In genomic region chr19:50205681-50206138, GRCh38 we compare ENCODE assay signal across 13 cellular contexts. TPM values are rescaled to one million over a fixed set of nuclear protein-coding genes. Genes with fewer than 3 reads are reported as not detected.
DNase-seq lines count a peak whose midpoint lies in the region; ATAC-seq, FAIRE-seq and TF ChIP-seq lines count a peak whose summit lies in the region.
"Had no signal": no experiment of that assay in that cellular context is flagged by ENCODE, and none has a peak within 500 bp of the region (broad histone marks: within the 10 kb centered on the region; RNA-seq: fewer than 3 reads in every experiment).

No MANE protein-coding gene starts in this region.

- 39% methylated on average over 8 of the region's 12 CpGs for WGBS in smooth muscle cell (ENCODE audit: low lambda C conversion rate)

- H3K4me1 ChIP-seq in HUES6 (ENCODE audit: control insufficient read depth, insufficient read depth, low read length) = peaks cover 7% of the 10 kb centered on the region; the same call in 1 of the 2 replicates
- H3K4me1 ChIP-seq in NT2/D1 (ENCODE audit: insufficient read depth, insufficient read length) = peaks cover 6% of the 10 kb centered on the region
- H3K4me1 ChIP-seq in kidney (ENCODE audit: control insufficient read depth in 1 of 2, insufficient read depth in 1 of 2, low read depth in 1 of 2, low read length in 2 of 2) = peaks cover 0 to 9% of the 10 kb centered on the region in 2 donors
- H3K4me1 ChIP-seq in smooth muscle cell (ENCODE audit: low read depth) = peaks cover 4% of the 10 kb centered on the region

- DNase-seq in NT2/D1 (ENCODE audit: low read depth, low spot score) (no peak), kidney (peak; percentile 87), smooth muscle cell (lab: John Stamatoyannopoulos, UW; ENCODE audit: unreplicated experiment) (no peak), NCI-H1092 treated with DMSO at 0.1 percent for 48 hours (lab: John Stamatoyannopoulos, UW) (no peak), anterior cingulate cortex (lab: John Stamatoyannopoulos, UW) (no peak)
- DNase-seq: amniotic stem cell, DND-41, foreskin melanocyte, OCI-M1 had no signal

- H3K9ac ChIP-seq in HUES6 (ENCODE audit: low read length) (peak overlapping the region; percentile 8), NT2/D1 (ENCODE audit: insufficient read length, low read depth) (no peak overlapping the region), kidney (ENCODE audit: low read length in 2 of 2) (peak overlapping the region in 1 of 2 donors; percentile 40), smooth muscle cell (ENCODE audit: low read depth) (peak overlapping the region; percentile 82)

- H3K27ac ChIP-seq in HUES6 (ENCODE audit: low read depth, low read length) = no peak overlapping the region
- peak overlapping the region in 1 of 2 donors; percentile 32 for H3K27ac ChIP-seq in kidney (ENCODE audit: low read depth in 2 of 2, low read length in 2 of 2)
- H3K27ac ChIP-seq in smooth muscle cell (ENCODE audit: low read depth) = peak overlapping the region; percentile 91

- no peaks in the 10 kb centered on the region for H3K79me2 ChIP-seq in smooth muscle cell (ENCODE audit: low read depth)

- TF ChIP-seq CTCF in kidney (IDR thresholded peaks at IDR 0.05; ENCODE audit: borderline replicate concordance, extremely low read depth, insufficient read depth) (no peak), smooth muscle cell (IDR thresholded peaks at IDR 0.05; ENCODE audit: borderline replicate concordance, insufficient read depth, poor library complexity, severe bottlenecking) (no peak)

- peak overlapping the region; percentile 72 for H3K4me2 ChIP-seq in smooth muscle cell

- H4K20me1 ChIP-seq in smooth muscle cell (ENCODE audit: low read depth) = no peaks in the 10 kb centered on the region

- no peak for ATAC-seq in GM19395 (IDR thresholded peaks at IDR 0.05; ENCODE audit: unreplicated experiment)

- no peaks in the 10 kb centered on the region for H3F3A ChIP-seq in smooth muscle cell (ENCODE audit: low read depth)

- FAIRE-seq in kidney (lab: Jason Lieb, UNC) = no peak
- FAIRE-seq: K562 had no signal

- peaks cover 43% of the 10 kb centered on the region for H3K27me3 ChIP-seq in HUES6 (ENCODE audit: control insufficient read depth, insufficient read depth, low read length)
- peaks cover 17% of the 10 kb centered on the region for H3K27me3 ChIP-seq in NT2/D1 (ENCODE audit: insufficient read depth, insufficient read length)
- H3K27me3 ChIP-seq in smooth muscle cell (ENCODE audit: low read depth) = peaks cover 47% of the 10 kb centered on the region

- H3K9me3 ChIP-seq in HUES6 (ENCODE audit: control insufficient read depth, insufficient read depth, low read depth, low read length) (no peaks in the 10 kb centered on the region), NT2/D1 (ENCODE audit: insufficient read depth, low read length) (no peaks in the 10 kb centered on the region), kidney (ENCODE audit: control insufficient read depth in 1 of 2, low read length in 2 of 2) (no peaks in the 10 kb centered on the region), smooth muscle cell (replicated peaks; ENCODE audit: low read depth) (no peaks in the 10 kb centered on the region)

- H3K36me3 ChIP-seq in HUES6 (ENCODE audit: control insufficient read depth, insufficient read depth, low read length) = peaks cover 3% of the 10 kb centered on the region
- H3K36me3 ChIP-seq in NT2/D1 (ENCODE audit: insufficient read depth, insufficient read length, low read length) = no peaks in the 10 kb centered on the region
- H3K36me3 ChIP-seq in kidney (ENCODE audit: control insufficient read depth in 1 of 2, insufficient read depth in 2 of 2, low read length in 2 of 2) = no peaks in the 10 kb centered on the region
- no peaks in the 10 kb centered on the region for H3K36me3 ChIP-seq in smooth muscle cell (ENCODE audit: low read depth)

- no peak overlapping the region for H2AFZ ChIP-seq in smooth muscle cell (ENCODE audit: low read depth)

- intact Hi-C loops in kidney (cut with DNase I) = no loop called here

- H3K4me3 ChIP-seq in HUES6 (ENCODE audit: low read depth, low read length) (peak overlapping the region; percentile 65), NT2/D1 (ENCODE audit: insufficient read length, low read depth) (peak overlapping the region; percentile 32), kidney (ENCODE audit: low read length in 2 of 2) (peak overlapping the region in 1 of 2 donors; percentile 35), smooth muscle cell (peak overlapping the region; percentile 54)
- H3K4me3 ChIP-seq: K562 had no signal

RNA-seq across cellular contexts. Expression of gene MYH14, which starts 2.3 kb away (rescaled TPM):
- 81.4 TPM for total RNA-seq in kidney
- 23.9 TPM for polyA plus RNA-seq in kidney (ENCODE audit: insufficient read depth, low read depth, low replicate concordance)
- total RNA-seq in smooth muscle cell = 30.6 and 44.9 TPM in 2 replicates
- 7.5 and 27.6 TPM in 2 replicates for polyA plus RNA-seq in smooth muscle cell

RNA-seq across cellular contexts. Expression of gene IZUMO2, which starts 42.6 kb away (rescaled TPM):
- total RNA-seq in kidney (not detected), smooth muscle cell (not detected in 2 replicates)
- polyA plus RNA-seq in kidney (ENCODE audit: insufficient read depth, low read depth, low replicate concordance) (not detected), smooth muscle cell (not detected in 2 replicates)
- total RNA-seq: K562, posterior vena cava had no signal
- polyA plus RNA-seq: K562 had no signal
